34 cellular contexts compared by ENCODE assay signal in genomic region chr6:30947231-30947630, GRCh38. TPM values are rescaled to one million over a fixed set of nuclear protein-coding genes. Genes with fewer than 3 reads are reported as not detected.
"Had no signal": no experiment of that assay in that cellular context is flagged by ENCODE, and none has a peak within 500 bp of the region (broad histone marks: within the 10 kb centered on the region; RNA-seq: fewer than 3 reads in every experiment).

No MANE protein-coding gene starts in this region.

- H3K4me1 ChIP-seq: psoas muscle, right lobe of liver, spleen, vagina had no signal

- H3K27ac ChIP-seq: neural progenitor cell, ovary, parathyroid adenoma, psoas muscle, right lobe of liver, skin epidermis, spleen, thoracic aorta, thyroid gland, tibial nerve, upper lobe of left lung, vagina had no signal

- H3K36me3 ChIP-seq: neural progenitor cell, ovary, right lobe of liver, spleen, thoracic aorta, thyroid gland, tibial nerve, upper lobe of left lung, vagina had no signal

- H3K4me3 ChIP-seq: neural progenitor cell, ovary, psoas muscle, right lobe of liver, skin epidermis, smooth muscle cell, spleen, thoracic aorta, thyroid gland, tibial nerve, upper lobe of left lung, vagina had no signal

- H3K9me3 ChIP-seq: ovary, psoas muscle, right lobe of liver, spleen, thoracic aorta, thyroid gland, tibial nerve, upper lobe of left lung, vagina had no signal

- H3K27me3 ChIP-seq: neural progenitor cell, ovary, right lobe of liver, thyroid gland, tibial nerve, upper lobe of left lung, vagina had no signal

- DNase-seq: naive thymus-derived CD4-positive, alpha-beta T cell; natural killer cell; occipital lobe; ovary; posterior cingulate gyrus; psoas muscle; right cardiac atrium; right lobe of liver; spleen; stimulated activated CD4-positive, alpha-beta T cell treated with anti-CD3 and anti-CD28 coated beads, Interleukin-12 subunit alpha, Interleukin-12 subunit beta, amount 100 ng/mL, for 4 hours; stimulated activated CD4-positive, alpha-beta T cell treated with anti-CD3 and anti-CD28 coated beads, Interleukin-1b, Interleukin-23, amount 100 ng/mL, for 48 hours; stimulated activated CD4-positive, alpha-beta T cell treated with anti-CD3 and anti-CD28 coated beads, Interleukin-4, amount 100 ng/mL, for 1 hour; stimulated activated CD4-positive, alpha-beta T cell treated with anti-CD3 and anti-CD28 coated beads, Interleukin-4, amount 100 ng/mL, for 4 hours; stimulated activated CD8-positive, alpha-beta memory T cell treated with anti-CD3 and anti-CD28 coated beads, Interleukin-4, amount 100 ng/mL, for 48 hours; stimulated activated naive CD4-positive, alpha-beta T cell; stimulated activated naive CD8-positive, alpha-beta T cell treated with anti-CD3 and anti-CD28 coated beads, Interleukin-15, amount 100 ng/mL, for 72 hours; stimulated activated naive CD8-positive, alpha-beta T cell treated with anti-CD3 and anti-CD28 coated beads, Interleukin-15, Interleukin-2, amounts not matched to agents 100 U/mL and 50 U/mL, for 24 hours; thyroid gland; trophoblast cell; upper lobe of left lung had no signal

RNA-seq across cellular contexts. Expression of gene MUCL3, which starts 6.5 kb away (rescaled TPM):
- total RNA-seq: naive thymus-derived CD4-positive, alpha-beta T cell; natural killer cell; occipital lobe; osteoblast; psoas muscle; renal cortical epithelial cell; right cardiac atrium; right lobe of liver; spleen; subcutaneous adipose tissue; temporal lobe; thyroid gland; ureter had no signal
- polyA plus RNA-seq: naive thymus-derived CD4-positive, alpha-beta T cell; neural cell; ovary; psoas muscle; right cardiac atrium; smooth muscle cell had no signal

RNA-seq across cellular contexts. Expression of gene SFTA2, which starts 15.3 kb away (rescaled TPM):
- total RNA-seq: naive thymus-derived CD4-positive, alpha-beta T cell; natural killer cell; occipital lobe; osteoblast; psoas muscle; renal cortical epithelial cell; right lobe of liver; smooth muscle cell; subcutaneous adipose tissue; temporal lobe; thoracic aorta; tibial nerve; vagina had no signal
- polyA plus RNA-seq: neural cell, ovary, right cardiac atrium, smooth muscle cell had no signal

RNA-seq across cellular contexts. Expression of gene MUC21, which starts 36.3 kb away (rescaled TPM):
- total RNA-seq: naive thymus-derived CD4-positive, alpha-beta T cell; natural killer cell; occipital lobe; osteoblast; ovary; progenitor cell of endocrine pancreas; psoas muscle; renal cortical epithelial cell; right cardiac atrium; smooth muscle cell; spleen; subcutaneous adipose tissue; temporal lobe; thoracic aorta; thyroid gland; tibial nerve; ureter had no signal
- polyA plus RNA-seq: naive thymus-derived CD4-positive, alpha-beta T cell; neural cell; ovary; smooth muscle cell had no signal
